In the genomic region with DNA sequence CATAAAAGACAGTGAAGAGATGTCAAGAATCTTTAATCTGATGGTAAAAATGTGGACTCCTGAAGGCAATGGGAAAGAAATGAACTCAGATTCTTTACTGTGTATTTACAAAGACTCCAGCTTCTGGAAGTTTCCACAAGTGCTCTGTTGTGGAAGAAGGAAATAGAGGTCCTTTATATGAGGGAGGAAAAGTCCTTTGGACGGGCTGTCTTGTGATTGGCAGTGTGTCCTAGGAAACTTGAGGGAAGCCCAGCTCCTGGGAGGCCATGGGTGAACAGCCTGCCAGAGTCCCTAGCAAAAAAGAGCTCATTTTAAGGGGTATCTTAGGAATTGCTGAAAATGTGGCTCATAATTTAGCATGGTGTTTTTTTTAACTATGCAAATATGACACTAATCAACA, we compare ENCODE assay signal across 15 cellular contexts.
"Had no signal": no experiment of that assay in that cellular context is flagged by ENCODE, and none has a peak within 500 bp of the region (broad histone marks: within the 10 kb centered on the region; RNA-seq: fewer than 3 reads in every experiment).

No MANE protein-coding gene starts in this region.

- H3K27ac ChIP-seq: body of pancreas, epithelial cell of prostate, heart right ventricle, prostate gland, right atrium auricular region, spleen, tibial artery had no signal

- H3K27ac Mint-ChIP-seq: activated CD4-positive, alpha-beta memory T cell treated with anti-CD3 and anti-CD28 coated beads, Interleukin-2, amount 10 ng/mL, durations not matched to agents 7 days and 5 days; activated naive CD4-positive, alpha-beta T cell treated with anti-CD3 and anti-CD28 coated beads for 36 hours; activated T-cell treated with anti-CD3 and anti-CD28 coated beads, Interleukin-2, amount 50 U/mL, for 72 hours; stimulated activated naive CD8-positive, alpha-beta T cell treated with anti-CD3 and anti-CD28 coated beads, Interleukin-15, amount 100 ng/mL, for 72 hours had no signal

- H3K36me3 ChIP-seq: heart right ventricle, prostate gland, right atrium auricular region, spleen, tibial artery had no signal

- H3K9me3 Mint-ChIP-seq: activated CD4-positive, alpha-beta memory T cell treated with anti-CD3 and anti-CD28 coated beads, Interleukin-2, amount 10 ng/mL, durations not matched to agents 7 days and 5 days; activated naive CD4-positive, alpha-beta T cell treated with anti-CD3 and anti-CD28 coated beads for 36 hours; activated T-cell treated with anti-CD3 and anti-CD28 coated beads, Interleukin-2, amount 50 U/mL, for 72 hours; stimulated activated naive CD8-positive, alpha-beta T cell treated with anti-CD3 and anti-CD28 coated beads, Interleukin-15, amount 100 ng/mL, for 72 hours had no signal

- H3K4me3 ChIP-seq: body of pancreas, heart right ventricle, prostate gland, right atrium auricular region, spleen, tibial artery had no signal

- ATAC-seq: activated T-cell treated with anti-CD3 and anti-CD28 coated beads, Interleukin-2, amount 50 U/mL, for 72 hours; body of pancreas; heart right ventricle; stimulated activated naive CD8-positive, alpha-beta T cell treated with anti-CD3 and anti-CD28 coated beads, Interleukin-15, amount 100 ng/mL, for 72 hours had no signal

- DNase-seq: activated CD4-positive, alpha-beta memory T cell treated with anti-CD3 and anti-CD28 coated beads, Interleukin-2, amount 10 ng/mL, durations not matched to agents 7 days and 5 days; activated CD4-positive, alpha-beta T cell treated with anti-CD3 and anti-CD28 coated beads for 48 hours; activated effector memory CD4-positive, alpha-beta T cell treated with Interleukin-2 at 50 U/mL for 16 hours; activated naive CD4-positive, alpha-beta T cell treated with anti-CD3 and anti-CD28 coated beads for 36 hours; activated T-cell treated with anti-CD3 and anti-CD28 coated beads, Interleukin-2, amount 50 U/mL, for 72 hours; body of pancreas; heart right ventricle; SK-N-SH; spleen; stimulated activated CD4-positive, alpha-beta T cell treated with anti-CD3 and anti-CD28 coated beads, Interleukin-4, amount 100 ng/mL, for 24 hours; stimulated activated naive CD8-positive, alpha-beta T cell treated with anti-CD3 and anti-CD28 coated beads, Interleukin-15, amount 100 ng/mL, for 72 hours; tibial artery had no signal

- H3K4me3 Mint-ChIP-seq: activated CD4-positive, alpha-beta memory T cell treated with anti-CD3 and anti-CD28 coated beads, Interleukin-2, amount 10 ng/mL, durations not matched to agents 7 days and 5 days; activated naive CD4-positive, alpha-beta T cell treated with anti-CD3 and anti-CD28 coated beads for 36 hours; activated T-cell treated with anti-CD3 and anti-CD28 coated beads, Interleukin-2, amount 50 U/mL, for 72 hours; stimulated activated naive CD8-positive, alpha-beta T cell treated with anti-CD3 and anti-CD28 coated beads, Interleukin-15, amount 100 ng/mL, for 72 hours had no signal

- H3K4me1 ChIP-seq: prostate gland had no signal

- H3K9me3 ChIP-seq: body of pancreas, heart right ventricle, prostate gland, right atrium auricular region, SK-N-SH, spleen, tibial artery had no signal
